In genomic region chr6:111841822-111842221, GRCh38 we compare ENCODE assay signal across 9 cellular contexts. TPM values are rescaled to one million over a fixed set of nuclear protein-coding genes. Genes with fewer than 3 reads are reported as not detected.
DNase-seq lines count a peak whose midpoint lies in the region; ATAC-seq, FAIRE-seq and TF ChIP-seq lines count a peak whose summit lies in the region.
"Had no signal": no experiment of that assay in that cellular context is flagged by ENCODE, and none has a peak within 500 bp of the region (broad histone marks: within the 10 kb centered on the region; RNA-seq: fewer than 3 reads in every experiment).

No MANE protein-coding gene starts in this region.

- no peak overlapping the region for H2AFZ ChIP-seq in endothelial cell of umbilical vein (ENCODE audit: low read depth, low read length)

- H3K9me3 ChIP-seq in SJSA1 (replicated peaks) (no peaks in the 10 kb centered on the region), endothelial cell of umbilical vein (replicated peaks; ENCODE audit: control insufficient read depth, insufficient read depth, low read length) (no peaks in the 10 kb centered on the region), small intestine (ENCODE audit: control insufficient read depth, low read depth) (no peaks in the 10 kb centered on the region)
- H3K9me3 ChIP-seq: A549 had no signal

- no peaks in the 10 kb centered on the region for H3K9me1 ChIP-seq in endothelial cell of umbilical vein (replicated peaks; ENCODE audit: control insufficient read depth, extremely low read depth, insufficient read depth, low read length)

- peak overlapping the region; percentile 71 for H3K27ac ChIP-seq in SJSA1
- no peak overlapping the region for H3K27ac ChIP-seq in endothelial cell of umbilical vein (ENCODE audit: insufficient read depth, low read depth, low read length)
- peak overlapping the region; percentile 6 to 40 for H3K27ac ChIP-seq in small intestine (ENCODE audit: low read depth in 1 of 2, low read length in 1 of 2)
- H3K27ac ChIP-seq: A549 had no signal

- CTCF ChIA-PET in endothelial cell of umbilical vein (lab: Charles Lee): interaction anchor here (0.7 kb wide), 1 partner anchor 79 kb away, joined by 3 read pairs; no protein-coding TSS in a partner anchor

- no peaks in the 10 kb centered on the region for H3K27me3 ChIP-seq in SJSA1 (replicated peaks)
- no peaks in the 10 kb centered on the region for H3K27me3 ChIP-seq in endothelial cell of umbilical vein (ENCODE audit: control insufficient read depth in 2 of 2, insufficient read depth in 2 of 2, low read length in 2 of 2)
- H3K27me3 ChIP-seq in small intestine (ENCODE audit: control insufficient read depth in 2 of 2, insufficient read depth in 2 of 2, low read length in 2 of 2): no peaks in the 10 kb centered on the region

- H3K79me2 ChIP-seq in endothelial cell of umbilical vein (ENCODE audit: control insufficient read depth, insufficient read depth, low read length): peaks cover 4% of the 10 kb centered on the region

- peak; percentile 81 for FAIRE-seq in endothelial cell of umbilical vein (lab: Jason Lieb, UNC)
- FAIRE-seq in small intestine (lab: Jason Lieb, UNC): no peak
- FAIRE-seq: A549 had no signal

- 56 to 76% (median 65%) methylated on average over 6 of the region's 6 CpGs for WGBS in small intestine, 3 donors

- POLR2A ChIA-PET in endothelial cell of umbilical vein (lab: Charles Lee): interaction anchor here (0.7 to 1.1 kb wide), 2 partner anchors 18 to 35 kb away, joined by 3 to 4 read pairs; no protein-coding TSS in a partner anchor

- no TSS peak for BruUV-seq in endothelial cell of umbilical vein (replicated peaks; lab: Mats Ljungman, UMichigan)

- TF ChIP-seq POLR2A in endothelial cell of umbilical vein (IDR thresholded peaks at IDR 0.05; ENCODE audit: low read depth, low read length): no peak

- ATAC-seq in GM18858 (IDR thresholded peaks at IDR 0.05; ENCODE audit: unreplicated experiment): no peak
- ATAC-seq: A549 had no signal

- TF ChIP-seq CTCF in endothelial cell of umbilical vein (IDR thresholded peaks at IDR 0.05; ENCODE audit: extremely low read depth in 1 of 2, insufficient read depth in 1 of 2, low read depth in 1 of 2, low read length in 2 of 2): no peak

- peaks cover 4% of the 10 kb centered on the region; the same call in 1 of the 2 replicates for H3K36me3 ChIP-seq in SJSA1
- H3K36me3 ChIP-seq in endothelial cell of umbilical vein (ENCODE audit: control insufficient read depth in 2 of 2, extremely low read depth in 1 of 2, insufficient read depth in 2 of 2, low read length in 2 of 2): no peaks in the 10 kb centered on the region
- no peaks in the 10 kb centered on the region for H3K36me3 ChIP-seq in small intestine (ENCODE audit: control insufficient read depth in 2 of 2, insufficient read depth in 2 of 2, low read length in 2 of 2)

- intact Hi-C loops in endothelial cell of umbilical vein (cut with micrococcal nuclease): no loop called here

- peak; percentile 51 for DNase-seq in activated CD4-positive, alpha-beta T cell treated with anti-CD3 and anti-CD28 coated beads for 48 hours
- DNase-seq in activated CD4-positive, alpha-beta T cell treated with anti-CD3 and anti-CD28 coated beads for 1 hour: no peak
- peak; percentile 79 to 83 for DNase-seq in SJSA1 (ENCODE audit: low read depth in 1 of 2, low spot score in 2 of 2)
- peak; percentile 74 for DNase-seq in endothelial cell of umbilical vein (ENCODE audit: low read depth, low spot score)
- DNase-seq in small intestine: peak; percentile 49
- DNase-seq in NCI-H69 (lab: John Stamatoyannopoulos, UW): no peak
- no peak for DNase-seq in HPDE6-E6E7 (ENCODE audit: extremely low spot score)

- H4K20me1 ChIP-seq in endothelial cell of umbilical vein (replicated peaks; ENCODE audit: control insufficient read depth, extremely low read depth, insufficient read depth, low read length): peaks cover 5% of the 10 kb centered on the region

- dilution Hi-C loops in endothelial cell of umbilical vein (cut with MboI; ENCODE audit: extremely low pct_ligation_motif_present, low sequenced_read_pairs): no loop called here

- H3K4me2 ChIP-seq in endothelial cell of umbilical vein (ENCODE audit: insufficient read depth, low read length): no peak overlapping the region
- H3K4me2 ChIP-seq: A549 had no signal

- H3K9ac ChIP-seq in endothelial cell of umbilical vein (replicated peaks; ENCODE audit: extremely low read depth, insufficient read depth, low read length): no peak overlapping the region

- H3K4me1 ChIP-seq in SJSA1 (replicated peaks): peaks cover 66% of the 10 kb centered on the region
- H3K4me1 ChIP-seq in endothelial cell of umbilical vein (ENCODE audit: control insufficient read depth, extremely low read depth, insufficient read depth, low read length): peaks cover 20% of the 10 kb centered on the region
- peaks cover 0 to 10% of the 10 kb centered on the region in 2 donors for H3K4me1 ChIP-seq in small intestine (ENCODE audit: control insufficient read depth in 2 of 2, insufficient read depth in 1 of 2, low read depth in 1 of 2, low read length in 1 of 2)
- H3K4me1 ChIP-seq: A549 had no signal

- H3K4me3 ChIP-seq in SJSA1: no peak overlapping the region
- no peak overlapping the region for H3K4me3 ChIP-seq in endothelial cell of umbilical vein (replicated peaks in 1 of 3; ENCODE audit: insufficient read depth in 1 of 3, low read depth in 1 of 3, low read length in 3 of 3)
- no peak overlapping the region for H3K4me3 ChIP-seq in small intestine (ENCODE audit: low read depth in 1 of 2, low read length in 2 of 2)
- H3K4me3 ChIP-seq: A549 had no signal

TF ChIP-seq in endothelial cell of umbilical vein, 7 proteins besides CTCF, POLR2A, EP300 and RAD21:
- TF ChIP-seq POLR2AphosphoS5 (IDR thresholded peaks at IDR 0.05; ENCODE audit: insufficient read depth, low read depth, low read length) (no peak), JUN (IDR thresholded peaks at IDR 0.05; ENCODE audit: borderline replicate concordance, insufficient read depth, insufficient read length, low read depth) (no peak), MYC (IDR thresholded peaks at IDR 0.05; ENCODE audit: low read depth, low read length) (no peak), GATA2 (IDR thresholded peaks at IDR 0.05; ENCODE audit: insufficient read depth, insufficient read length, low read depth, low read length) (no peak), EZH2 (IDR thresholded peaks at IDR 0.05; ENCODE audit: borderline replicate concordance, low read depth, low read length, severe bottlenecking) (no peak), FOS (IDR thresholded peaks at IDR 0.05; ENCODE audit: borderline replicate concordance, insufficient read depth, low read length) (no peak)
- TF ChIP-seq, protein P1, sequence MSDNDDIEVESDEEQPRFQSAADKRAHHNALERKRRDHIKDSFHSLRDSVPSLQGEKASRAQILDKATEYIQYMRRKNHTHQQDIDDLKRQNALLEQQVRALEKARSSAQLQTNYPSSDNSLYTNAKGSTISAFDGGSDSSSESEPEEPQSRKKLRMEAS (IDR thresholded peaks at IDR 0.05; ENCODE audit: insufficient read depth, insufficient read length): no peak

RNA-seq across cellular contexts. Expression of gene FYN, which starts 31.4 kb away (rescaled TPM):
- 36.7 and 53.4 TPM in 2 replicates for total RNA-seq in SJSA1 (2014; rRNA removed; shearing (Covaris generic))
- total RNA-seq in endothelial cell of umbilical vein: 143 and 151 TPM in 2 replicates
- polyA plus RNA-seq in endothelial cell of umbilical vein (59.2 and 69.0 TPM in 2 replicates), small intestine (10 to 100 TPM; 17.9 to 33.8 (median 27.1) TPM)
- 64.4 and 72.7 TPM in 2 replicates for polyA plus RNA-seq in endothelial cell of umbilical vein (2011; cell fraction: cytosol; rRNA removed)
- 171 and 177 TPM in 2 replicates for polyA plus RNA-seq in endothelial cell of umbilical vein (2011; cell fraction: nucleus; rRNA removed)
- polyA plus RNA-seq in endothelial cell of umbilical vein (2012): 88.2 and 93.3 TPM in 2 replicates
- polyA minus RNA-seq in endothelial cell of umbilical vein: 96.4 and 114 TPM in 2 replicates
- polyA minus RNA-seq in endothelial cell of umbilical vein (2011; cell fraction: cytosol; rRNA and poly(A)+ RNA removed): 35.5 TPM
- polyA minus RNA-seq in endothelial cell of umbilical vein (2011; cell fraction: nucleus; rRNA and poly(A)+ RNA removed): 131 and 165 TPM in 2 replicates

Comparison
In these comparisons a context has a peak if more than half of its experiments do, and no peak if none do; other contexts are left out.
1. DNase-seq: peak in activated CD4-positive, alpha-beta T cell treated with anti-CD3 and anti-CD28 coated beads for 48 hours (single experiment), SJSA1 (2 of 2), endothelial cell of umbilical vein (single experiment) and small intestine (single experiment); none in activated CD4-positive, alpha-beta T cell treated with anti-CD3 and anti-CD28 coated beads for 1 hour (single experiment), NCI-H69 (single experiment) and HPDE6-E6E7 (single experiment).